In the genomic region with DNA sequence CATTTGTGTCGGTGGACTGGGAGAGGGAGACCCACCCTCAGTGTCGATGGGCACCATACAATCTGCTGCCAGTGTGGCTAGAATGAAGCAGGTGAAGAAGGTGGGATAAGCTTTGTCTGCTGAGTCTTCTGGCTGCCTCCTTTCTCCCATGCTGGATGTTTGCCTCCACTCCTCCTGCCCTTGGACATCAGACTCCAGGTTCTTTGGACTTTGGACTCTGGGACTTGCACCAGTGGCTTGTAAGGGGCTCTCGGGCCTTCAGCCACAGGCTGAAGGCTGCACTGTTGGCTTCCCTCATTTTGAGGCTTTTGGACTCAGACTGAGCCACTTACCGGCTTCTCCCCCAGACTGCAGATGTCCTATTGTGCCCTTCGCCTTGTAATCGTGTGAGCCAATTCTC, we compare ENCODE assay signal across 11 cellular contexts.
"Had no signal": no experiment of that assay in that cellular context is flagged by ENCODE, and none has a peak within 500 bp of the region (broad histone marks: within the 10 kb centered on the region; RNA-seq: fewer than 3 reads in every experiment).

No MANE protein-coding gene starts in this region.

- H3K27ac ChIP-seq: GM23248 had no signal

- DNase-seq: GM23248, GOT3, H7, H9, HCEC 1CT, HFFc6 had no signal

- H3K4me1 Mint-ChIP-seq: GM23338, H9 had no signal

- H2AFZ ChIP-seq: GM23248, GM23338 had no signal

- H3K4me2 ChIP-seq: GM23338 had no signal

- H3K36me3 ChIP-seq: HAP-1 had no signal

- H3K4me1 ChIP-seq: HAP-1 had no signal

- H3K9me3 Mint-ChIP-seq: GM23338, H9, HFFc6 had no signal

- H3K9me3 ChIP-seq: HAP-1 had no signal

- H3K4me3 Mint-ChIP-seq: GM23338, H9, HFFc6 had no signal

- H3K9ac ChIP-seq: GM23248 had no signal

- H3K4me3 ChIP-seq: GM23248, GM23338, HAP-1 had no signal

- H3K27ac Mint-ChIP-seq: GM23338, H9, HFFc6 had no signal

- ATAC-seq: GM23338, HCT116 had no signal

- FAIRE-seq: H1, H54 had no signal
